ENCODE assay signal across 10 cellular contexts in genomic region chr2:16774980-16775963, GRCh38.
DNase-seq lines count a peak whose midpoint lies in the region; ATAC-seq, FAIRE-seq and TF ChIP-seq lines count a peak whose summit lies in the region.
"Had no signal": no experiment of that assay in that cellular context is flagged by ENCODE, and none has a peak within 500 bp of the region (broad histone marks: within the 10 kb centered on the region; RNA-seq: fewer than 3 reads in every experiment).

No MANE protein-coding gene starts in this region.

- TF ChIP-seq CTCF in A549 (IDR thresholded peaks at IDR 0.05) (no peak), SU-DHL-6 (IDR thresholded peaks at IDR 0.05; ENCODE audit: insufficient read depth, low read length, poor library complexity, severe bottlenecking) (peak; percentile 16)
- no peak for TF ChIP-seq CTCF in CD8-positive, alpha-beta T cell (IDR thresholded peaks at IDR 0.05)

- H3K4me1 Mint-ChIP-seq in CD8-positive, alpha-beta T cell (ENCODE audit: low read depth): no peaks in the 10 kb centered on the region

- H3K79me2 ChIP-seq in SU-DHL-6 (ENCODE audit: insufficient read depth, low read length): no peaks in the 10 kb centered on the region

- no peak overlapping the region for H3K9ac ChIP-seq in SU-DHL-6 (ENCODE audit: low read length)

- 38% methylated on average over 17 of the region's 17 CpGs for WGBS in A549 (ENCODE audit: missing lambda C conversion rate)

- H3K27ac ChIP-seq in A549: no peak overlapping the region
- no peak overlapping the region for H3K27ac ChIP-seq in SU-DHL-6 (ENCODE audit: low read depth, low read length)
- H3K27ac ChIP-seq in CD8-positive, alpha-beta T cell (ENCODE audit: low read depth, low read length): no peak overlapping the region

- no peaks in the 10 kb centered on the region for H3F3A ChIP-seq in SU-DHL-6 (ENCODE audit: insufficient read depth)

- no peak for FAIRE-seq in A549 (lab: Jason Lieb, UNC)

- no peak overlapping the region for H3K4me3 ChIP-seq in A549
- H3K4me3 ChIP-seq in SU-DHL-6 (ENCODE audit: insufficient read depth, low read length, poor library complexity, severe bottlenecking): no peak overlapping the region
- no peak overlapping the region for H3K4me3 ChIP-seq in CD8-positive, alpha-beta T cell (ENCODE audit: low read depth, low read length)

- no peak overlapping the region for H3K4me3 Mint-ChIP-seq in CD8-positive, alpha-beta T cell
- H3K4me3 Mint-ChIP-seq: CD14-positive monocyte had no signal

- TF ChIP-seq POLR2A in A549 (IDR thresholded peaks at IDR 0.05; ENCODE audit: low read length): no peak

- peak in 1 of 2 experiments; percentile 30 for DNase-seq in A549 (ENCODE audit: low read depth in 1 of 2, low spot score in 1 of 2)
- DNase-seq in Kasumi-1 (lab: John Stamatoyannopoulos, UW): peak; percentile 5 to 13
- peak; percentile 9 to 56 for DNase-seq in hippocampal formation (lab: John Stamatoyannopoulos, UW)
- DNase-seq in mesenteric fat pad (ENCODE audit: low spot score): no peak
- no peak for DNase-seq in CD8-positive, alpha-beta T cell
- DNase-seq: amniotic stem cell had no signal

- peaks cover 7% of the 10 kb centered on the region for H3K27me3 Mint-ChIP-seq in CD8-positive, alpha-beta T cell (ENCODE audit: low read depth)

- H4K20me1 ChIP-seq in SU-DHL-6 (ENCODE audit: low read depth, low read length): no peaks in the 10 kb centered on the region

- intact Hi-C loops in CD8-positive, alpha-beta T cell (cut with DNase I, micrococcal nuclease): no loop called here

- H3K27me3 ChIP-seq in SU-DHL-6 (ENCODE audit: low read length): no peaks in the 10 kb centered on the region
- no peaks in the 10 kb centered on the region for H3K27me3 ChIP-seq in CD8-positive, alpha-beta T cell (ENCODE audit: insufficient read depth, low read length)

- H3K4me1 ChIP-seq in A549: no peaks in the 10 kb centered on the region
- H3K4me1 ChIP-seq in CD8-positive, alpha-beta T cell (ENCODE audit: insufficient read depth, low read length): no peaks in the 10 kb centered on the region

- POLR2A ChIA-PET in A549 (lab: Yijun Ruan, JAX): no interaction called here
- POLR2A ChIA-PET in CD8-positive, alpha-beta T cell (lab: Charles Lee): no interaction called here

- ATAC-seq in A549: peak in 1 of 2 experiments; percentile 56; a peak in 2 of 6 replicates
- no peak for ATAC-seq in GM19035 (IDR thresholded peaks at IDR 0.05; ENCODE audit: unreplicated experiment)
- no peak for ATAC-seq in CD8-positive, alpha-beta T cell
- ATAC-seq in GM21737 (IDR thresholded peaks at IDR 0.05; ENCODE audit: unreplicated experiment): no peak

- no peaks in the 10 kb centered on the region for H3K9me2 ChIP-seq in SU-DHL-6 (replicated peaks; ENCODE audit: insufficient read depth, low read length)

- H3K9me3 ChIP-seq in A549 (no peaks in the 10 kb centered on the region), SU-DHL-6 (ENCODE audit: insufficient read depth, low read length) (no peaks in the 10 kb centered on the region)
- H3K9me3 ChIP-seq in CD8-positive, alpha-beta T cell (ENCODE audit: low read length): no peaks in the 10 kb centered on the region

- TF ChIP-seq RAD21 in A549 (conservative IDR thresholded peaks at IDR 0.05 in 1 of 2, IDR thresholded peaks at IDR 0.05 in 1 of 2): no peak

- H3K36me3 ChIP-seq in SU-DHL-6 (ENCODE audit: low read length): no peaks in the 10 kb centered on the region
- no peaks in the 10 kb centered on the region for H3K36me3 ChIP-seq in CD8-positive, alpha-beta T cell (ENCODE audit: insufficient read depth, low read length)

- CTCF ChIA-PET in A549 (lab: Yijun Ruan, JAX): interaction anchor here (0.7 to 3.5 kb wide), 3 partner anchors 26 to 896 kb away, joined by 3 to 16 read pairs (median 3); no protein-coding TSS in a partner anchor
- CTCF ChIA-PET in CD8-positive, alpha-beta T cell (lab: Charles Lee): no interaction called here

- H3K4me2 ChIP-seq in A549 (no peak overlapping the region), SU-DHL-6 (ENCODE audit: low read depth, low read length, poor library complexity, severe bottlenecking) (no peak overlapping the region)

- no peak for TF ChIP-seq EP300 in A549 (IDR thresholded peaks at IDR 0.05)

- H3K9me3 Mint-ChIP-seq in CD8-positive, alpha-beta T cell: no peaks in the 10 kb centered on the region

- no peak overlapping the region for H2AFZ ChIP-seq in SU-DHL-6 (ENCODE audit: low read depth, low read length, severe bottlenecking)

- no peak overlapping the region for H3K27ac Mint-ChIP-seq in CD8-positive, alpha-beta T cell

- H3K36me3 Mint-ChIP-seq in CD8-positive, alpha-beta T cell: no peaks in the 10 kb centered on the region
- H3K36me3 Mint-ChIP-seq: CD14-positive monocyte had no signal

TF ChIP-seq in A549, 52 proteins besides CTCF, POLR2A, EP300 and RAD21:
- TF ChIP-seq CEBPB (IDR thresholded peaks at IDR 0.05): peak; percentile 29 to 55; a peak in 2 of 4 replicates
- TF ChIP-seq ZNF302 (CRISPR knock-in tag; IDR thresholded peaks at IDR 0.05): no peak

Comparison
In these comparisons a context has a peak if more than half of its experiments do, and no peak if none do; other contexts are left out.
1. DNase-seq: peak in Kasumi-1 (2 of 2) and hippocampal formation (2 of 2); none in mesenteric fat pad (single experiment) and CD8-positive, alpha-beta T cell (0 of 7).